In the genomic region with DNA sequence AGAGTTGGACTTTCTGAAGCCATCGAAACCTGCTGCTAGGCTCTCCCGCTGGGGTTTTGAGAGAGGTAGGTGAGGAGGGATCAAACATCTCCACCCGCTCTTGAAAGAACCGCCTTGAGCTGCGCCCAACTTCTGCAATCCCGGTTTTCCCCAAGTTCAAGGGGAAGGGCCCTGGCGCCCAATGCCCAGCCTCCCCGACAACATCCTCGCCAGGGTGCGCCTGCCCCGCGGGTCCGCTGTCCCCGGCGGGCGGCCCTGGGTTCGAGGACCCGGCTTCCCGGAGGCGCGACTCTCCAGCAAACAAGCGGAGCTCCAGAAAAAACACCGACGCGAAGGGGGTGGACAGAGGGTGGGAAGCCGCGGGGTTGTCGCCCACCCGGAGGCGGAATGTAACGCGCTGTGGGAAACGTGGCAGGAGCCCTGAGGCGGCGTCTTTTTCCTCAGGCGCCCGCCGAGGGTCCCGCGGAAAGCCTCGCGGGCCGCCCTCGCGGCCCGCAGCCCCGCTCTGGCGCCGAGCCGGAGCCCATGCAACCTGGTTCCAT, we compare ENCODE assay signal across 8 cellular contexts. TPM values are rescaled to one million over a fixed set of nuclear protein-coding genes. Genes with fewer than 3 reads are reported as not detected.
DNase-seq lines count a peak whose midpoint lies in the region; ATAC-seq and TF ChIP-seq lines count a peak whose summit lies in the region.

No MANE protein-coding gene starts in this region.

- DNase-seq in DMS53 (lab: John Stamatoyannopoulos, UW), result peak; percentile 61
- DNase-seq in DMS53 treated with DMSO at 0.1 percent for 48 hours (lab: John Stamatoyannopoulos, UW; ENCODE audit: unreplicated experiment), result no peak
- peak; percentile 41 for DNase-seq in OCI-LY7 (ENCODE audit: low spot score)
- peak; percentile 41 to 62 (median 54) for DNase-seq in adrenal gland
- DNase-seq in hepatic stellate cell (ENCODE audit: low spot score), result peak; percentile 25
- no peak for DNase-seq in retinal pigment epithelial cell (ENCODE audit: low read depth)

- peak overlapping the region; percentile 48 for H3K27ac ChIP-seq in OCI-LY7 (ENCODE audit: low read depth, low read length, poor library complexity, severe bottlenecking)
- peak overlapping the region; percentile 59 to 90 (median 84) for H3K27ac ChIP-seq in adrenal gland

- H3K36me3 ChIP-seq in OCI-LY7 (ENCODE audit: insufficient read depth, low read length) (peaks cover 32% of the 10 kb centered on the region), adrenal gland (replicated peaks in 1 of 2) (no peaks in the 10 kb centered on the region)

- peak overlapping the region; percentile 83 for H3K4me2 ChIP-seq in OCI-LY7 (ENCODE audit: low read length)

- H3K4me3 ChIP-seq in OCI-LY7 (ENCODE audit: low read depth, low read length, poor library complexity, severe bottlenecking) (peak overlapping the region; percentile 92), adrenal gland (peak overlapping the region; percentile 71 to 85 (median 80)), retinal pigment epithelial cell (ENCODE audit: low read length) (peak overlapping the region; percentile 88)

- TF ChIP-seq POLR2A in adrenal gland (IDR thresholded peaks at IDR 0.05), result no peak

- no peak for TF ChIP-seq CTCF in OCI-LY7 (conservative IDR thresholded peaks at IDR 0.05; ENCODE audit: low read length)
- no peak for TF ChIP-seq CTCF in adrenal gland (IDR thresholded peaks at IDR 0.05)
- no peak for TF ChIP-seq CTCF in retinal pigment epithelial cell (conservative IDR thresholded peaks at IDR 0.05; ENCODE audit: low read depth, low read length)

- no peaks in the 10 kb centered on the region for H3K9me2 ChIP-seq in OCI-LY7 (ENCODE audit: insufficient read depth, low read length)

- H3K27me3 ChIP-seq in adrenal gland, result no peaks in the 10 kb centered on the region

- 0 to 2% (median 0%) methylated on average over 20 to 50 of the region's 50 CpGs for WGBS in adrenal gland, 4 donors

- intact Hi-C loops in OCI-LY7 (cut with micrococcal nuclease; ENCODE audit: unreplicated experiment), result loop anchor here (2.0 to 5.0 kb wide), 3 partner anchors 99 to 209 kb away; a partner anchor contains a TSS
- intact Hi-C loops in adrenal gland (cut with DNase I), result no loop called here

- H3K9me3 ChIP-seq in OCI-LY7 (ENCODE audit: low read length) (no peaks in the 10 kb centered on the region; the same call in 1 of the 2 replicates), adrenal gland (replicated peaks in 1 of 3) (no peaks in the 10 kb centered on the region)

- H3K4me1 ChIP-seq in OCI-LY7 (ENCODE audit: insufficient read depth, low read length, poor library complexity, severe bottlenecking) (peaks cover 30% of the 10 kb centered on the region), adrenal gland (replicated peaks in 1 of 2) (peaks cover 9 to 18% of the 10 kb centered on the region in 2 donors)

- H2AFZ ChIP-seq in OCI-LY7 (ENCODE audit: low read length), result peak overlapping the region; percentile 88

- peaks cover 52% of the 10 kb centered on the region for H3K79me2 ChIP-seq in OCI-LY7 (ENCODE audit: insufficient read depth, low read depth, low read length)

- peaks cover 29% of the 10 kb centered on the region for H4K20me1 ChIP-seq in OCI-LY7 (ENCODE audit: insufficient read depth, low read length)

- CTCF ChIA-PET in OCI-LY7 (lab: Charles Lee; ENCODE audit: unreplicated experiment), result no interaction called here

- POLR2A ChIA-PET in OCI-LY7 (lab: Charles Lee), result interaction anchor here (0.6 to 4.9 kb wide), 11 partner anchors 10 to 224 kb away, joined by 3 to 30 read pairs (median 4); no protein-coding TSS in a partner anchor

- ATAC-seq in HG02642 (IDR thresholded peaks at IDR 0.05; ENCODE audit: poor library complexity, unreplicated experiment) (peak; percentile 9), HG03565 (IDR thresholded peaks at IDR 0.05; ENCODE audit: unreplicated experiment) (no peak)

- BruUV-seq in OCI-LY7 (replicated peaks; lab: Mats Ljungman, UMichigan), result no TSS peak

RNA-seq across cellular contexts. Expression of a gene that starts 0.6 kb away (rescaled TPM):
- total RNA-seq in OCI-LY7 (2014; rRNA removed; shearing (Covaris generic)), result 28.1 and 28.8 TPM in 2 replicates
- total RNA-seq in OCI-LY7 (2022) (36.4 and 44.1 TPM in 2 replicates), adrenal gland (10 to 100 TPM; 23.8 to 50.1 (median 40.4) TPM)
- 10 to 100 TPM; 31.3 to 34.8 (median 32.3) TPM for polyA plus RNA-seq in adrenal gland

Comparison
In these comparisons a context has a peak if more than half of its experiments do, and no peak if none do; other contexts are left out.
1. DNase-seq: peak in DMS53 (single experiment), OCI-LY7 (single experiment), adrenal gland (7 of 7) and hepatic stellate cell (single experiment); none in DMS53 treated with DMSO at 0.1 percent for 48 hours (single experiment) and retinal pigment epithelial cell (single experiment).
2. Peak in every context shown above with its lines, with median percentiles within 50 percentile points of each other: H3K4me3 ChIP-seq.